Comparison of ENCODE assay signal across 7 cellular contexts in the genomic region with DNA sequence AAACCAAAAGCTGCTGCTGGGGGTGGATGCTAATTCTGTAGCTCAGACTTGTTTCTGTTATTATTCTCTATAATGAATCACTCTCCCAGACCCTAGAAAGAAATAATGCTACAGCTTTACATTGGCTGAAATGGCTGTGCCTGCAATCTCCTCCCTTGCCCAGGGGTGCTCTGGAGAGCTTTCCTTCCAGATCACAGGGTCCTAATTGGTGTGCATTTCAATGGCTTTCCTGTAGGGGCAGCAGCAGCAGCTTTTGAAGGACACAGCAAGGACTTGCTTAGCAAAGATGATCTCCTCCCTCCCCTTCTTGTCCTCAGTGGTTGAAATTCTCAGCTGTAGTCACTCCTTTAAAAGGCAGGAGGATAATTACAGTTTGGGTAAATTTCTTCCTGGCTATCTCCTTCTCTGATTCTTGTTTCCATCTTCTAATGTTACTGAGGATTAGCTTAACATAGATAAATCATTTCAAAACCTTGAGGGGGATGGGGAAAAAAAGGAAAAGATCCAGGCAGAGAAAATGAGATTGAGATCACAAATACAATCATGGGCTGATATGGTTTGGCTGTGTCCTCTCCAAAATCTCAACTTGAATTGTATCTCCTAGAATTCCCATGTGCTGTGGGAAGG.
DNase-seq lines count a peak whose midpoint lies in the region; ATAC-seq and TF ChIP-seq lines count a peak whose summit lies in the region.

No MANE protein-coding gene starts in this region.

- TF ChIP-seq POLR2A in stomach (IDR thresholded peaks at IDR 0.05) = no peak

- TF ChIP-seq EP300 in stomach (IDR thresholded peaks at IDR 0.05) = no peak

- no peaks in the 10 kb centered on the region for H4K20me1 ChIP-seq in OCI-LY3 (ENCODE audit: insufficient read depth, low read length)
- H4K20me1 ChIP-seq in osteoblast (ENCODE audit: insufficient read depth, low read length) = no peaks in the 10 kb centered on the region

- H3K36me3 ChIP-seq in OCI-LY3 (replicated peaks; ENCODE audit: low read depth, low read length) = peaks cover 21% of the 10 kb centered on the region
- no peaks in the 10 kb centered on the region for H3K36me3 ChIP-seq in osteoblast (ENCODE audit: insufficient read depth, low read length)
- no peaks in the 10 kb centered on the region for H3K36me3 ChIP-seq in stomach

- peak overlapping the region; percentile 69; the same call in 1 of the 2 replicates for H2AFZ ChIP-seq in OCI-LY3 (ENCODE audit: low read depth, low read length)
- H2AFZ ChIP-seq in osteoblast (ENCODE audit: low read length) = no peak overlapping the region

- DNase-seq in GDM1 (lab: John Stamatoyannopoulos, UW) = peak; percentile 19
- DNase-seq in dorsolateral prefrontal cortex = peak in 3 of 10 donors; percentile 39 to 48 (median 41)
- DNase-seq in osteoblast (ENCODE audit: insufficient read length, low spot score, missing footprints) = no peak
- no peak for DNase-seq in stomach

- H3K9me3 ChIP-seq in OCI-LY3 (ENCODE audit: insufficient read depth, low read length) (peaks cover 11% of the 10 kb centered on the region; the same call in 1 of the 2 replicates), osteoblast (ENCODE audit: low read depth, low read length) (no peaks in the 10 kb centered on the region), stomach (no peaks in the 10 kb centered on the region)

- H3K4me2 ChIP-seq in OCI-LY3 (ENCODE audit: low read length) (no peak overlapping the region), osteoblast (ENCODE audit: insufficient read depth, low read length) (no peak overlapping the region)

- 0 out of 2 replicates have a peak overlapping the region, but pooled peaks have one; percentile 6 for H3K27ac ChIP-seq in OCI-LY3 (ENCODE audit: low read length)
- peak overlapping the region in 20 of 59 donors; percentile 0 to 69 (median 30) for H3K27ac ChIP-seq in dorsolateral prefrontal cortex
- H3K27ac ChIP-seq in osteoblast (ENCODE audit: low read depth, low read length) = no peak overlapping the region
- no peak overlapping the region for H3K27ac ChIP-seq in stomach

- no peak overlapping the region for H3K9ac ChIP-seq in OCI-LY3 (ENCODE audit: low read length)

- H3K79me2 ChIP-seq in OCI-LY3 (ENCODE audit: low read length) = no peaks in the 10 kb centered on the region
- H3K79me2 ChIP-seq in osteoblast (ENCODE audit: insufficient read depth, low read length) = no peaks in the 10 kb centered on the region

- no peak overlapping the region for H3K4me3 ChIP-seq in OCI-LY3 (ENCODE audit: low read length)
- H3K4me3 ChIP-seq in dorsolateral prefrontal cortex = no peak overlapping the region
- H3K4me3 ChIP-seq in osteoblast (ENCODE audit: insufficient read depth, low read length) = no peak overlapping the region
- no peak overlapping the region for H3K4me3 ChIP-seq in stomach

- intact Hi-C loops in dorsolateral prefrontal cortex (cut with DNase I) = no loop called here
- intact Hi-C loops in stomach (cut with DNase I; ENCODE audit: low total_unique reads) = no loop called here

- peak; percentile 98 for ATAC-seq in GM19328 (IDR thresholded peaks at IDR 0.05; ENCODE audit: unreplicated experiment)
- peak; percentile 98 for ATAC-seq in HG03139 (IDR thresholded peaks at IDR 0.05; ENCODE audit: unreplicated experiment)

- H3K4me1 ChIP-seq in OCI-LY3 (ENCODE audit: low read length) (peaks cover 39% of the 10 kb centered on the region), osteoblast (ENCODE audit: insufficient read depth, low read length) (no peaks in the 10 kb centered on the region), stomach (no peaks in the 10 kb centered on the region)

- peak; percentile 61 for TF ChIP-seq CTCF in OCI-LY3 (IDR thresholded peaks at IDR 0.05; ENCODE audit: low read depth, low read length)
- TF ChIP-seq CTCF in dorsolateral prefrontal cortex (IDR thresholded peaks at IDR 0.05 in 54 of 56, conservative IDR thresholded peaks at IDR 0.05 in 2 of 56; ENCODE audit: low read depth in 1 of 56, partially characterized antibody in 56 of 56) = peak in 53 of 56 donors; percentile 2 to 63 (median 51)
- TF ChIP-seq CTCF in osteoblast (IDR thresholded peaks at IDR 0.05; ENCODE audit: extremely low read depth, low read depth, low read length) = peak; percentile 9
- peak in 1 of 7 experiments; percentile 9 for TF ChIP-seq CTCF in stomach (IDR thresholded peaks at IDR 0.05)

- H3K27me3 ChIP-seq in OCI-LY3 (ENCODE audit: low read depth, low read length) (no peaks in the 10 kb centered on the region), dorsolateral prefrontal cortex (no peaks in the 10 kb centered on the region), osteoblast (ENCODE audit: insufficient read depth, low read length) (no peaks in the 10 kb centered on the region), stomach (no peaks in the 10 kb centered on the region)
